9 cellular contexts compared by ENCODE assay signal in genomic region chr9:128127990-128128835, GRCh38. TPM values are rescaled to one million over a fixed set of nuclear protein-coding genes. Genes with fewer than 3 reads are reported as not detected.
DNase-seq lines count a peak whose midpoint lies in the region; ATAC-seq and TF ChIP-seq lines count a peak whose summit lies in the region.
"Had no signal": no experiment of that assay in that cellular context is flagged by ENCODE, and none has a peak within 500 bp of the region (broad histone marks: within the 10 kb centered on the region; RNA-seq: fewer than 3 reads in every experiment).

No MANE protein-coding gene starts in this region.

- H3K27me3 Mint-ChIP-seq in activated CD4-positive, alpha-beta T cell treated with anti-CD3 and anti-CD28 coated beads, Interleukin-2, amount 10 ng/mL, durations not matched to agents 7 days and 5 days, result peaks cover 18% of the 10 kb centered on the region

- peaks cover 23% of the 10 kb centered on the region for H3K36me3 ChIP-seq in BE2C

- CTCF ChIA-PET in activated CD4-positive, alpha-beta T cell treated with anti-CD3 and anti-CD28 coated beads, Interleukin-2, amount 10 ng/mL, durations not matched to agents 7 days and 5 days (lab: Charles Lee), result interaction anchor here (0.6 to 5.4 kb wide), 5 partner anchors 9 to 211 kb away, joined by 3 to 39 read pairs (median 3); partner anchors contain the start of genes BBLN and CIZ1

- peak; percentile 56 for ATAC-seq in GM19328 (IDR thresholded peaks at IDR 0.05; ENCODE audit: unreplicated experiment)
- peak; percentile 39 for ATAC-seq in HG03469 (IDR thresholded peaks at IDR 0.05; ENCODE audit: unreplicated experiment)
- peak; percentile 84 for ATAC-seq in left lobe of liver

- no peaks in the 10 kb centered on the region for H3K9me3 ChIP-seq in BE2C

- peak overlapping the region; percentile 97 for H3K4me3 Mint-ChIP-seq in activated CD4-positive, alpha-beta T cell treated with anti-CD3 and anti-CD28 coated beads, Interleukin-2, amount 10 ng/mL, durations not matched to agents 7 days and 5 days

- no peak for TF ChIP-seq CTCF in BE2C (IDR thresholded peaks at IDR 0.05; ENCODE audit: low read depth, low read length)

- peaks cover 39% of the 10 kb centered on the region for H3K4me1 Mint-ChIP-seq in activated CD4-positive, alpha-beta T cell treated with anti-CD3 and anti-CD28 coated beads, Interleukin-2, amount 10 ng/mL, durations not matched to agents 7 days and 5 days

- H3K36me3 Mint-ChIP-seq in activated CD4-positive, alpha-beta T cell treated with anti-CD3 and anti-CD28 coated beads, Interleukin-2, amount 10 ng/mL, durations not matched to agents 7 days and 5 days (ENCODE audit: low read depth), result peaks cover 6% of the 10 kb centered on the region

- peaks cover 11% of the 10 kb centered on the region for H3K4me1 ChIP-seq in BE2C

- no peaks in the 10 kb centered on the region for H3K27me3 ChIP-seq in BE2C

- peak overlapping the region; percentile 99 for H3K27ac Mint-ChIP-seq in activated CD4-positive, alpha-beta T cell treated with anti-CD3 and anti-CD28 coated beads, Interleukin-2, amount 10 ng/mL, durations not matched to agents 7 days and 5 days

- peak; percentile 86 for DNase-seq in BE2C
- DNase-seq in NCI-H524 treated with DMSO at 0.1 percent for 48 hours (lab: John Stamatoyannopoulos, UW), result peak; percentile 58
- DNase-seq in activated CD4-positive, alpha-beta T cell treated with anti-CD3 and anti-CD28 coated beads, Interleukin-2, amount 10 ng/mL, durations not matched to agents 7 days and 5 days, result peak; percentile 87
- peak; percentile 89 for DNase-seq in dedifferentiated amniotic fluid mesenchymal stem cell (ENCODE audit: extremely low spot score)
- peak; percentile 86 for DNase-seq in left lobe of liver (ENCODE audit: low spot score)
- DNase-seq in stimulated activated CD4-positive, alpha-beta T cell treated with anti-CD3 and anti-CD28 coated beads, Interleukin-2, amount 100 ng/mL, for 24 hours, result peak; percentile 83

- POLR2A ChIA-PET in activated CD4-positive, alpha-beta T cell treated with anti-CD3 and anti-CD28 coated beads, Interleukin-2, amount 10 ng/mL, durations not matched to agents 7 days and 5 days (lab: Charles Lee), result interaction anchor here (0.6 kb wide), 1 partner anchor 350 kb away, joined by 4 read pairs; the partner anchor contains the start of gene SH2D3C

- no peaks in the 10 kb centered on the region for H3K9me3 Mint-ChIP-seq in activated CD4-positive, alpha-beta T cell treated with anti-CD3 and anti-CD28 coated beads, Interleukin-2, amount 10 ng/mL, durations not matched to agents 7 days and 5 days

- peak overlapping the region; percentile 96 for H3K4me3 ChIP-seq in BE2C (ENCODE audit: low read depth, low read length)

RNA-seq across cellular contexts. Expression of gene PTGES2, which starts 0.7 kb away (rescaled TPM):
- 511 TPM for polyA plus RNA-seq in BE2C (2012; ENCODE audit: insufficient read depth, insufficient read length, low read depth)
- total RNA-seq in activated CD4-positive, alpha-beta T cell treated with anti-CD3 and anti-CD28 coated beads, Interleukin-2, amount 10 ng/mL, durations not matched to agents 7 days and 5 days, result 10 to 100 TPM; 57.2 to 59.9 TPM
- 35.8 TPM for total RNA-seq in left lobe of liver

RNA-seq across cellular contexts. Expression of gene LCN2, which starts 21.0 kb away (rescaled TPM):
- polyA plus RNA-seq in BE2C (2012; ENCODE audit: insufficient read depth, insufficient read length, low read depth), result not detected
- total RNA-seq in activated CD4-positive, alpha-beta T cell treated with anti-CD3 and anti-CD28 coated beads, Interleukin-2, amount 10 ng/mL, durations not matched to agents 7 days and 5 days, result not detected
- 2.7 TPM for total RNA-seq in left lobe of liver
- total RNA-seq: T-helper 2 cell treated with Interferon-gamma antibody and Interleukin-4, amounts not matched to agents 100 ng/mL and 5 ng/mL, for 36 hours had no signal

RNA-seq across cellular contexts. Expression of gene BBLN, which starts 31.9 kb away (rescaled TPM):
- polyA plus RNA-seq in BE2C (2012; ENCODE audit: insufficient read depth, insufficient read length, low read depth), result 221 TPM
- 10 to 100 TPM; 92.5 to 94.2 TPM for total RNA-seq in activated CD4-positive, alpha-beta T cell treated with anti-CD3 and anti-CD28 coated beads, Interleukin-2, amount 10 ng/mL, durations not matched to agents 7 days and 5 days
- 20.8 TPM for total RNA-seq in left lobe of liver

Comparison
In these comparisons a context has a peak if more than half of its experiments do, and no peak if none do; other contexts are left out.
1. Peak in every context shown above with its lines: DNase-seq, ATAC-seq and H3K4me3 ChIP-seq.